Comparison of ENCODE assay signal across 15 cellular contexts in the genomic region with DNA sequence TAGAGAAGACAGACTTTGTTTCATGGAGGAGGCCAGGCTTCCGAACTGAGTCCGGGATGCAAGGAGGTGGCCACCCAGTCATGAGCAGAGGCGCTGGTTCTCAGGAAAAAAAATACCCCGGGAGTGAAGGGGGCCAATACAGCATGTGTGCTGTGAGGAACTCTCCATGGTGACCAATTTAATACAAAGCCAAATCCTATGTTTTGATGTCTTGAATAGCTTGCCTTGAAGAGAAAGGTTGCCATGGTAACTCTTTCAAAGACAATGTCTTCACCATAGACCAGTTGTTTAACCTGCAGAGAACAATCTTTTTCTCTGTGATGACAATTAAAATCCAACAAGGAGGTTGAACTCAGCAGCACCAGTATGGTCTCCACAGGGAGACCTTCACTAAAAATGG.
"Had no signal": no experiment of that assay in that cellular context is flagged by ENCODE, and none has a peak within 500 bp of the region (broad histone marks: within the 10 kb centered on the region; RNA-seq: fewer than 3 reads in every experiment).

No MANE protein-coding gene starts in this region.

- H3K27me3 ChIP-seq: adrenal gland, gastrocnemius medialis, neutrophil, right atrium auricular region, thyroid gland had no signal

- DNase-seq: activated CD4-positive, alpha-beta T cell treated with anti-CD3 and anti-CD28 coated beads, Interleukin-2, amount 50 U/mL, for 1 hour; activated naive CD4-positive, alpha-beta T cell treated with anti-CD3 and anti-CD28 coated beads, Interleukin-2, amount 50 U/mL, for 16 hours; activated T-cell treated with anti-CD3 and anti-CD28 coated beads, Interleukin-2, amount 50 U/mL, for 1 hour; adrenal gland; caudate nucleus; effector CD8-positive, alpha-beta T cell; gastrocnemius medialis; left ventricle myocardium inferior; mesenchymal stem cell; small intestine; thyroid gland had no signal

- ATAC-seq: gastrocnemius medialis had no signal

- H3K9me3 ChIP-seq: adrenal gland, gastrocnemius medialis, neutrophil, right atrium auricular region, thyroid gland had no signal

- H3K27ac ChIP-seq: adrenal gland, coronary artery, epithelial cell of prostate, gastrocnemius medialis, left ventricle myocardium inferior, neutrophil, right atrium auricular region, thyroid gland had no signal

- H3K4me3 ChIP-seq: adrenal gland, coronary artery, gastrocnemius medialis, left ventricle myocardium inferior, right atrium auricular region, thyroid gland had no signal

- H3K36me3 ChIP-seq: adrenal gland, gastrocnemius medialis, left ventricle myocardium inferior, neutrophil, right atrium auricular region, thyroid gland had no signal

- H3K4me1 ChIP-seq: adrenal gland, gastrocnemius medialis, left ventricle myocardium inferior, right atrium auricular region, thyroid gland had no signal
